In the genomic region with DNA sequence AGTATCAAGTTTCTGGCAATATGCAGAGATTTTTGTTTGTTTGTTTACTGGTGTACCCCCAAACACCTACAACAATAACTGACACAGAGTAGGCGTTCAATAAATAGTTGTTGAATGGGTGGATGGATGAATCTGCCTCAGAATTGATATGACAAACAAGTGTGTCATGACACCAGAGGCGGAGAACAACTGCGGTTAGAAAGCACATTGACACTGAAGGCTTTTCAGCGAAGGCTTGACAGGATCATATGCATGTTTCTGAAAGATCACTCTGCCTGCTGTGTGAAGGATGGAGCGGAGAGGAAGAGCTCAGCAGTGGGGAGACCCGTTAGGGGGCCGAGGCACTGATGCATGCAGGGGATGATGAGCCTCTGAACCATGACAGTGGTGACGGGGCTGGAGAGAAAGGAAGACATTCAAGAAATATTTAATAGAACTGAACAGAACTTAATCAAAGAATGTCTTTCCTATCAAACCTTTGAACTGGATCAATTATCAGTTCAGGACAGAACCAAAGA, we compare ENCODE assay signal across 15 cellular contexts.
A peak's percentile ranks its signal among the peaks of the same experiment; 100 is the strongest.
DNase-seq lines count a peak whose midpoint lies in the region; ATAC-seq and TF ChIP-seq lines count a peak whose summit lies in the region.
"Had no signal": no experiment of that assay in that cellular context is flagged by ENCODE, and none has a peak within 500 bp of the region (broad histone marks: within the 10 kb centered on the region; RNA-seq: fewer than 3 reads in every experiment).

No MANE protein-coding gene starts in this region.

- no peak overlapping the region for H3K4me2 ChIP-seq in PC-3 (ENCODE audit: low read length)

- CTCF ChIA-PET in PC-3 (lab: Charles Lee): no interaction called here

- no peaks in the 10 kb centered on the region for H3F3A ChIP-seq in PC-3 (ENCODE audit: low read length, unreplicated experiment)

- H4K20me1 ChIP-seq in PC-3 (ENCODE audit: low read length): no peaks in the 10 kb centered on the region

- H3K79me2 ChIP-seq in PC-3 (ENCODE audit: low read length): no peaks in the 10 kb centered on the region

- H3K4me3 ChIP-seq in PC-3 (ENCODE audit: low read length): no peak overlapping the region
- H3K4me3 ChIP-seq: GM23248, HAP-1 had no signal

- H3K27ac ChIP-seq in PC-3 (ENCODE audit: low read length): no peak overlapping the region
- H3K27ac ChIP-seq: GM23248, HL-60 had no signal

- no peak overlapping the region for H3K9ac ChIP-seq in PC-3 (ENCODE audit: low read length)
- H3K9ac ChIP-seq: GM23248 had no signal

- peaks cover 10% of the 10 kb centered on the region for H3K4me1 ChIP-seq in PC-3 (ENCODE audit: insufficient read depth, low read length)
- H3K4me1 ChIP-seq: BE2C, HAP-1 had no signal

- DNase-seq in PC-3: peak; percentile 9
- DNase-seq in left kidney (ENCODE audit: low read depth, low spot score): peak; percentile 50
- peak; percentile 30 for DNase-seq in retina
- DNase-seq in globus pallidus (ENCODE audit: low spot score): no peak
- DNase-seq: ACHN; BE2C; CD4-positive, alpha-beta memory T cell; DMS153; DMS79; GDM1; GM23248 had no signal

- no peak for TF ChIP-seq CTCF in PC-3 (conservative IDR thresholded peaks at IDR 0.05; ENCODE audit: low read depth, low read length)

- H3K27me3 ChIP-seq in PC-3 (ENCODE audit: low read length): no peaks in the 10 kb centered on the region

- no peaks in the 10 kb centered on the region for H3K36me3 ChIP-seq in PC-3 (ENCODE audit: low read depth, low read length)
- H3K36me3 ChIP-seq: BE2C, HAP-1 had no signal

- H2AFZ ChIP-seq in PC-3 (ENCODE audit: low read length): no peak overlapping the region
- H2AFZ ChIP-seq: GM23248 had no signal

- H3K9me3 ChIP-seq in PC-3 (ENCODE audit: low read length): no peaks in the 10 kb centered on the region
- H3K9me3 ChIP-seq: BE2C, HAP-1 had no signal

- intact Hi-C loops in PC-3 (cut with micrococcal nuclease): loop anchor here (1.0 kb wide), 1 partner anchor 11 kb away; no protein-coding TSS in a partner anchor

- POLR2A ChIA-PET in PC-3 (lab: Charles Lee; ENCODE audit: unreplicated experiment): no interaction called here

- ATAC-seq in PC-3: no peak
- no peak for ATAC-seq in GM18858 (IDR thresholded peaks at IDR 0.05; ENCODE audit: unreplicated experiment)
- ATAC-seq in GM18907 (IDR thresholded peaks at IDR 0.05; ENCODE audit: unreplicated experiment): no peak

- no peaks in the 10 kb centered on the region; the same call in 1 of the 2 replicates for H3K9me2 ChIP-seq in PC-3 (replicated peaks; ENCODE audit: low read length)

- BruUV-seq in PC-3 (replicated peaks; lab: Mats Ljungman, UMichigan): no TSS peak
